Comparison of ENCODE assay signal across 13 cellular contexts in genomic region chr6:21522773-21523490, GRCh38.
DNase-seq lines count a peak whose midpoint lies in the region; ATAC-seq, FAIRE-seq and TF ChIP-seq lines count a peak whose summit lies in the region.
"Had no signal": no experiment of that assay in that cellular context is flagged by ENCODE, and none has a peak within 500 bp of the region (broad histone marks: within the 10 kb centered on the region; RNA-seq: fewer than 3 reads in every experiment).

No MANE protein-coding gene starts in this region.

- no peak overlapping the region for H3K4me3 Mint-ChIP-seq in endodermal cell
- no peak overlapping the region for H3K4me3 Mint-ChIP-seq in type B pancreatic cell
- H3K4me3 Mint-ChIP-seq: CD4-positive, alpha-beta memory T cell; T-helper 1 cell treated with Interleukin-12 subunit alpha and Interleukin-12 subunit beta and Interleukin-4 antibody, amounts not matched to agents 30 μg/mL and 1 μg/mL, for 36 hours had no signal

- ATAC-seq in HepG2: peak; percentile 91
- ATAC-seq in right lobe of liver: no peak

- TF ChIP-seq RAD21 in HepG2 (CRISPR knock-in tag; IDR thresholded peaks at IDR 0.05): no peak

- H3K36me3 Mint-ChIP-seq in endodermal cell (ENCODE audit: low read depth) (no peaks in the 10 kb centered on the region), type B pancreatic cell (no peaks in the 10 kb centered on the region)
- H3K36me3 Mint-ChIP-seq: CD4-positive, alpha-beta memory T cell had no signal

- H3K27ac Mint-ChIP-seq in endodermal cell (no peak overlapping the region), type B pancreatic cell (no peak overlapping the region)
- H3K27ac Mint-ChIP-seq: CD4-positive, alpha-beta memory T cell; T-helper 1 cell treated with Interleukin-12 subunit alpha and Interleukin-12 subunit beta and Interleukin-4 antibody, amounts not matched to agents 30 μg/mL and 1 μg/mL, for 36 hours had no signal

- BruUV-seq in HepG2 (replicated peaks; lab: Mats Ljungman, UMichigan): no TSS peak

- POLR2A ChIA-PET in HepG2 (lab: Yijun Ruan, JAX): no interaction called here

- TF ChIP-seq EP300 in HepG2 (IDR thresholded peaks at IDR 0.05; ENCODE audit: low read depth in 2 of 2, low read length in 2 of 2) (no peak), HepG2 (CRISPR knock-in tag; IDR thresholded peaks at IDR 0.05; ENCODE audit: borderline replicate concordance) (no peak)

- peaks cover 0 to 16% of the 10 kb centered on the region in 2 experiments; a peak in 2 of 5 replicates for H3K27me3 ChIP-seq in HepG2 (ENCODE audit: control insufficient read depth in 1 of 2, insufficient read depth in 2 of 2, low read length in 2 of 2)
- no peaks in the 10 kb centered on the region for H3K27me3 ChIP-seq in right lobe of liver
- H3K27me3 ChIP-seq in endodermal cell (ENCODE audit: control insufficient read depth, insufficient read depth, low read length, poor library complexity, severe bottlenecking): peaks cover 13% of the 10 kb centered on the region

- in situ Hi-C loops in HepG2 (cut with HindIII; ENCODE audit: extremely low pct_ligation_motif_present, low pct_unique_long_range_greater_than_20kb): no loop called here

- H3K27ac ChIP-seq in HepG2 (ENCODE audit: extremely low read length, insufficient read depth, low read length): no peak overlapping the region
- H3K27ac ChIP-seq in right lobe of liver: no peak overlapping the region
- H3K27ac ChIP-seq in endodermal cell (ENCODE audit: low read depth, low read length): no peak overlapping the region
- H3K27ac ChIP-seq: skin epidermis had no signal

- H3K4me1 Mint-ChIP-seq in endodermal cell: peaks cover 7% of the 10 kb centered on the region
- no peaks in the 10 kb centered on the region for H3K4me1 Mint-ChIP-seq in type B pancreatic cell (ENCODE audit: unreplicated experiment)
- H3K4me1 Mint-ChIP-seq: CD4-positive, alpha-beta memory T cell had no signal

- H2AFZ ChIP-seq in HepG2 (ENCODE audit: low read length): no peak overlapping the region

- 40% methylated on average over 18 of the region's 21 CpGs for WGBS in HepG2 (ENCODE audit: low lambda C conversion rate)
- 68% methylated on average over 16 of the region's 21 CpGs for WGBS in right lobe of liver (ENCODE audit: insufficient coverage, low coverage, low lambda C conversion rate, missing lambda C conversion rate)
- 82 to 85% methylated on average over 21 of the region's 21 CpGs for WGBS in endodermal cell (ENCODE audit: insufficient coverage in 1 of 2, insufficient read length in 1 of 2), 2 experiments

- TF ChIP-seq POLR2A in HepG2 (IDR thresholded peaks at IDR 0.05; ENCODE audit: insufficient read depth in 1 of 2, low read depth in 2 of 2, low read length in 2 of 2): no peak
- TF ChIP-seq POLR2A in right lobe of liver (IDR thresholded peaks at IDR 0.05): no peak

- intact Hi-C loops in HepG2 (cut with micrococcal nuclease; ENCODE audit: unreplicated experiment): no loop called here
- intact Hi-C loops in right lobe of liver (cut with DNase I): no loop called here

- no peaks in the 10 kb centered on the region for H3K36me3 ChIP-seq in HepG2 (replicated peaks in 1 of 2; ENCODE audit: control insufficient read depth in 1 of 2, insufficient read depth in 2 of 2, low read length in 2 of 2)
- no peaks in the 10 kb centered on the region for H3K36me3 ChIP-seq in right lobe of liver
- no peaks in the 10 kb centered on the region for H3K36me3 ChIP-seq in endodermal cell (ENCODE audit: control insufficient read depth, insufficient read depth, low read length)

- H3K9me3 ChIP-seq in HepG2 (ENCODE audit: low read length): no peaks in the 10 kb centered on the region
- H3K9me3 ChIP-seq in right lobe of liver: no peaks in the 10 kb centered on the region
- H3K9me3 ChIP-seq in endodermal cell (ENCODE audit: control insufficient read depth, low read length): no peaks in the 10 kb centered on the region

- TF ChIP-seq CTCF in HepG2 (CRISPR knock-in tag; IDR thresholded peaks at IDR 0.05): peak; percentile 14; the same call in 1 of the 2 replicates
- TF ChIP-seq CTCF in right lobe of liver (IDR thresholded peaks at IDR 0.05): no peak
- TF ChIP-seq CTCF in endodermal cell (conservative IDR thresholded peaks at IDR 0.05): peak; percentile 74
- peak; percentile 57 for TF ChIP-seq CTCF in type B pancreatic cell (conservative IDR thresholded peaks at IDR 0.05)

- no peaks in the 10 kb centered on the region for H4K20me1 ChIP-seq in HepG2 (ENCODE audit: insufficient read depth, low read length)

- H3K27me3 Mint-ChIP-seq in endodermal cell (ENCODE audit: insufficient read depth): peaks cover 10% of the 10 kb centered on the region
- H3K27me3 Mint-ChIP-seq in type B pancreatic cell: peaks cover 7% of the 10 kb centered on the region

- FAIRE-seq in HepG2 (lab: Jason Lieb, UNC): no peak
- FAIRE-seq: GM18507 had no signal

- H3K4me3 ChIP-seq in HepG2 (replicated peaks in 1 of 3; ENCODE audit: insufficient read depth in 1 of 3, low read depth in 2 of 3, low read length in 3 of 3): no peak overlapping the region
- no peak overlapping the region for H3K4me3 ChIP-seq in right lobe of liver
- no peak overlapping the region for H3K4me3 ChIP-seq in endodermal cell (ENCODE audit: low read length)
- H3K4me3 ChIP-seq: skin epidermis had no signal

- H3K4me2 ChIP-seq in HepG2 (ENCODE audit: low read depth, low read length): no peak overlapping the region

- no peak for DNase-seq in HepG2 (ENCODE audit: low spot score)
- no peak for DNase-seq in right lobe of liver
- peak; percentile 65 for DNase-seq in NCI-H345 treated with DMSO at 0.1 percent for 48 hours (lab: John Stamatoyannopoulos, UW; ENCODE audit: unreplicated experiment)
- DNase-seq in endodermal cell: peak; percentile 80
- DNase-seq in type B pancreatic cell (ENCODE audit: extremely low spot score, unreplicated experiment): no peak
- no peak for DNase-seq in AML-193 (lab: John Stamatoyannopoulos, UW)
- no peak for DNase-seq in medulla oblongata (ENCODE audit: extremely low spot score)
- no peak for DNase-seq in OCI-M2 (lab: John Stamatoyannopoulos, UW; ENCODE audit: unreplicated experiment)
- DNase-seq: aorta; CD4-positive, alpha-beta memory T cell had no signal

- no peaks in the 10 kb centered on the region for H3K79me2 ChIP-seq in HepG2 (ENCODE audit: insufficient read depth, low read length)

- CTCF ChIA-PET in HepG2 (lab: Yijun Ruan, JAX; ENCODE audit: low intra/inter-chr PET ratio, low total read pairs): no interaction called here

- H3K9me3 Mint-ChIP-seq in endodermal cell (no peaks in the 10 kb centered on the region), type B pancreatic cell (no peaks in the 10 kb centered on the region)
- H3K9me3 Mint-ChIP-seq: T-helper 1 cell treated with Interleukin-12 subunit alpha and Interleukin-12 subunit beta and Interleukin-4 antibody, amounts not matched to agents 30 μg/mL and 1 μg/mL, for 36 hours had no signal

- H3K4me1 ChIP-seq in HepG2 (ENCODE audit: insufficient read depth, low read length) (no peaks in the 10 kb centered on the region), right lobe of liver (no peaks in the 10 kb centered on the region), endodermal cell (ENCODE audit: control insufficient read depth, insufficient read depth, low read length) (no peaks in the 10 kb centered on the region)

- no peak overlapping the region for H3K9ac ChIP-seq in HepG2 (ENCODE audit: insufficient read depth, low read depth, low read length)
- no peak overlapping the region for H3K9ac ChIP-seq in endodermal cell (ENCODE audit: extremely low read depth, low read length, poor library complexity, severe bottlenecking)

TF ChIP-seq in HepG2, 621 proteins besides CTCF, POLR2A, EP300 and RAD21 (continues in another document):
- no peak for TF ChIP-seq BRD4 (CRISPR knock-in tag; IDR thresholded peaks at IDR 0.05)
- TF ChIP-seq POGK (CRISPR knock-in tag; conservative IDR thresholded peaks at IDR 0.05): peak; percentile 93
- TF ChIP-seq, protein P1, sequence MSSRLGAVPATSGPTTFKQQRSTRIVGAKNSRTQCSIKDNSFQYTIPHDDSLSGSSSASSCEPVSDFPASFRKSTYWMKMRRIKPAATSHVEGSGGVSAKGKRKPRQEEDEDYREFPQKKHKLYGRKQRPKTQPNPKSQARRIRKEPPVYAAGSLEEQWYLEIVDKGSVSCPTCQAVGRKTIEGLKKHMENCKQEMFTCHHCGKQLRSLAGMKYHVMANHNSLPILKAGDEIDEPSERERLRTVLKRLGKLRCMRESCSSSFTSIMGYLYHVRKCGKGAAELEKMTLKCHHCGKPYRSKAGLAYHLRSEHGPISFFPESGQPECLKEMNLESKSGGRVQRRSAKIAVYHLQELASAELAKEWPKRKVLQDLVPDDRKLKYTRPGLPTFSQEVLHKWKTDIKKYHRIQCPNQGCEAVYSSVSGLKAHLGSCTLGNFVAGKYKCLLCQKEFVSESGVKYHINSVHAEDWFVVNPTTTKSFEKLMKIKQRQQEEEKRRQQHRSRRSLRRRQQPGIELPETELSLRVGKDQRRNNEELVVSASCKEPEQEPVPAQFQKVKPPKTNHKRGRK (CRISPR knock-in tag; IDR thresholded peaks at IDR 0.05): no peak

Comparison
In these comparisons a context has a peak if more than half of its experiments do, and no peak if none do; other contexts are left out.
1. CTCF ChIP-seq: peak in HepG2 (single experiment), endodermal cell (single experiment) and type B pancreatic cell (single experiment); none in right lobe of liver (0 of 4).
2. DNase-seq: peak in NCI-H345 treated with DMSO at 0.1 percent for 48 hours (single experiment) and endodermal cell (single experiment); none in HepG2 (single experiment), right lobe of liver (0 of 3), type B pancreatic cell (single experiment), AML-193 (0 of 2), medulla oblongata (single experiment) and OCI-M2 (single experiment).